10 cellular contexts compared by ENCODE assay signal in the genomic region with DNA sequence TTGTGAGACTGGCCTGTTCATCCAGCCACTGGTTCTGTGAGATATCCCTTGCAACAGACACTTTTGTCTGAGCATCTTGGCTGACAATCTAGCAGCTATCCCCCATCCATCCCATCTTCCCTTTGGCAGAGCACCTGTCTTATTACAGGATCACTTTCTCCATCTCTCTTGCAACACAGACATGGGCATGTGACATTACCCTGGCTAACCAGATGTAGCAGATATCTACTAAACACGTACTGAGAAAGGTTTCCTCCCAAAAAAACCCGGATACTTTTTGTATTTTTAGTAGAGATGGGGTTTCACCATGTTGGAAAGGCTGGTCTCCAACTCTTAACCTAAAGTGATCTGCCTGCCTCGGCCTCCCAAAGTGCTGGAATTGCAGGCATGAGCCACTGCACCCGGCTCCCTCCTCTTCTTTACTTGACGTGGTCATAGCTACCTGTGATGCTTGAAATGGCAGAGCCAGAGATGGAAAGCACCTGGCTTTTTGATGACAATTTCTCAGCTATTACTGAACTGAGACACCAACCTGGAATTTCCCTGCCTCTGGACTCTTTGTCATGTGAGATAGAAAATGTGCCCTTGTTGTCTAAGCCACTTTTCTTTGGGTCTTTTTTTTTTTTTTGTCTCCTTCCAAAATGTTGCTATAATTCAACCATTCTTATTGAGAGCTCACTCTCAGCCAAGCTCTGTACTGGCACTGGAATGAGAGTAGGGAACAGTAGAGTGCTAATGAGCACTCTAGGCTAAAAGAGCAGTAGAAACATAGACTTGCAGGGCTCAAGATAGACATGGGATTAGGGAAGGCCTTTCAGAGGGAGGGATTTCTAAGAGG. TPM values are rescaled to one million over a fixed set of nuclear protein-coding genes. Genes with fewer than 3 reads are reported as not detected.
A peak's percentile ranks its signal among the peaks of the same experiment; 100 is the strongest.
DNase-seq lines count a peak whose midpoint lies in the region; ATAC-seq, FAIRE-seq and TF ChIP-seq lines count a peak whose summit lies in the region.
"Had no signal": no experiment of that assay in that cellular context is flagged by ENCODE, and none has a peak within 500 bp of the region (broad histone marks: within the 10 kb centered on the region; RNA-seq: fewer than 3 reads in every experiment).

No MANE protein-coding gene starts in this region.

- DNase-seq in Caki2 (ENCODE audit: low read depth) (peak; percentile 65), kidney tubule cell (ENCODE audit: low spot score) (peak; percentile 85), posterior vena cava (ENCODE audit: low spot score) (no peak), HTR-8/SVneo (ENCODE audit: insufficient read length, low spot score) (no peak), SIG-M5 treated with dmso at 0.1 percent for 504 hours (lab: John Stamatoyannopoulos, UW; ENCODE audit: unreplicated experiment) (no peak), HFFc6 (no peak)
- no peak for DNase-seq in activated CD4-positive, alpha-beta T cell treated with anti-CD3 and anti-CD28 coated beads, Interleukin-2, amount 10 ng/mL, durations not matched to agents 7 days and 5 days
- DNase-seq: colonic mucosa, kidney had no signal

- no peak for TF ChIP-seq CTCF in HFFc6 (IDR thresholded peaks at IDR 0.05)

- intact Hi-C loops in posterior vena cava (cut with DNase I), result no loop called here

- peaks cover 76% of the 10 kb centered on the region for H3K4me1 Mint-ChIP-seq in activated CD4-positive, alpha-beta T cell treated with anti-CD3 and anti-CD28 coated beads, Interleukin-2, amount 10 ng/mL, durations not matched to agents 7 days and 5 days
- peaks cover 5% of the 10 kb centered on the region for H3K4me1 Mint-ChIP-seq in HFFc6 (ENCODE audit: low read depth)

- CTCF ChIA-PET in activated CD4-positive, alpha-beta T cell treated with anti-CD3 and anti-CD28 coated beads, Interleukin-2, amount 10 ng/mL, durations not matched to agents 7 days and 5 days (lab: Charles Lee), result interaction anchor here (0.6 to 2.6 kb wide), 6 partner anchors 10 to 78 kb away, joined by 3 to 11 read pairs (median 4); no protein-coding TSS in a partner anchor

- H3K27me3 Mint-ChIP-seq in activated CD4-positive, alpha-beta T cell treated with anti-CD3 and anti-CD28 coated beads, Interleukin-2, amount 10 ng/mL, durations not matched to agents 7 days and 5 days, result no peaks in the 10 kb centered on the region
- H3K27me3 Mint-ChIP-seq in HFFc6 (ENCODE audit: insufficient read depth), result no peaks in the 10 kb centered on the region

- peaks cover 47% of the 10 kb centered on the region for H3K36me3 Mint-ChIP-seq in activated CD4-positive, alpha-beta T cell treated with anti-CD3 and anti-CD28 coated beads, Interleukin-2, amount 10 ng/mL, durations not matched to agents 7 days and 5 days (ENCODE audit: low read depth)
- peaks cover 6% of the 10 kb centered on the region for H3K36me3 Mint-ChIP-seq in HFFc6 (ENCODE audit: low read depth)

- peak; percentile 49 for ATAC-seq in HG02610 (IDR thresholded peaks at IDR 0.05; ENCODE audit: unreplicated experiment)

- FAIRE-seq in HTR-8/SVneo (lab: Jason Lieb, UNC), result no peak
- FAIRE-seq: kidney had no signal

- H3K9me3 Mint-ChIP-seq in activated CD4-positive, alpha-beta T cell treated with anti-CD3 and anti-CD28 coated beads, Interleukin-2, amount 10 ng/mL, durations not matched to agents 7 days and 5 days, result peaks cover 7% of the 10 kb centered on the region
- no peaks in the 10 kb centered on the region for H3K9me3 Mint-ChIP-seq in HFFc6

- H3K4me3 Mint-ChIP-seq in activated CD4-positive, alpha-beta T cell treated with anti-CD3 and anti-CD28 coated beads, Interleukin-2, amount 10 ng/mL, durations not matched to agents 7 days and 5 days, result no peak overlapping the region
- H3K4me3 Mint-ChIP-seq in HFFc6, result no peak overlapping the region

- in situ Hi-C loops in Caki2 (cut with HindIII; ENCODE audit: low pct_unique_long_range_greater_than_20kb, low sequenced_read_pairs), result no loop called here

- POLR2A ChIA-PET in activated CD4-positive, alpha-beta T cell treated with anti-CD3 and anti-CD28 coated beads, Interleukin-2, amount 10 ng/mL, durations not matched to agents 7 days and 5 days (lab: Charles Lee), result interaction anchor here (0.6 kb wide), 1 partner anchor 18 kb away, joined by 3 read pairs; no protein-coding TSS in a partner anchor

- H3K27ac Mint-ChIP-seq in activated CD4-positive, alpha-beta T cell treated with anti-CD3 and anti-CD28 coated beads, Interleukin-2, amount 10 ng/mL, durations not matched to agents 7 days and 5 days, result peak overlapping the region; percentile 57
- no peak overlapping the region for H3K27ac Mint-ChIP-seq in HFFc6

RNA-seq across cellular contexts. Expression of a gene that starts 32.6 kb away (rescaled TPM):
- 68.1 and 103 TPM in 2 replicates for total RNA-seq in Caki2 (2014; rRNA removed; shearing (Covaris generic); ENCODE audit: low replicate concordance)
- 100 to 1,000 TPM; 206 to 247 TPM for total RNA-seq in activated CD4-positive, alpha-beta T cell treated with anti-CD3 and anti-CD28 coated beads, Interleukin-2, amount 10 ng/mL, durations not matched to agents 7 days and 5 days
- total RNA-seq in posterior vena cava, result 100 to 1,000 TPM; 116 to 165 TPM
- total RNA-seq in HFFc6 (2021; fragmentation: NEBNext Ultra II Directional; extraction: Animal tissue kit (Norgen Biotek cat#: 25700)), result 10 to 100 TPM; 34.7 to 40.6 (median 35.5) TPM

RNA-seq across cellular contexts. Expression of a gene that starts 43.3 kb away (rescaled TPM):
- 11.4 and 20.0 TPM in 2 replicates for total RNA-seq in Caki2 (2014; rRNA removed; shearing (Covaris generic); ENCODE audit: low replicate concordance)
- 10 to 100 TPM; 21.7 to 22.1 TPM for total RNA-seq in activated CD4-positive, alpha-beta T cell treated with anti-CD3 and anti-CD28 coated beads, Interleukin-2, amount 10 ng/mL, durations not matched to agents 7 days and 5 days
- total RNA-seq in posterior vena cava, result 10 to 100 TPM; 38.3 to 38.9 TPM
- total RNA-seq in HFFc6 (2021; fragmentation: NEBNext Ultra II Directional; extraction: Animal tissue kit (Norgen Biotek cat#: 25700)), result 10 to 100 TPM; 44.9 to 51.2 (median 48.5) TPM

Comparison
In these comparisons a context has a peak if more than half of its experiments do, and no peak if none do; other contexts are left out.
1. DNase-seq: peak in Caki2 (single experiment) and kidney tubule cell (single experiment); none in activated CD4-positive, alpha-beta T cell treated with anti-CD3 and anti-CD28 coated beads, Interleukin-2, amount 10 ng/mL, durations not matched to agents 7 days and 5 days (single experiment), posterior vena cava (single experiment), HTR-8/SVneo (single experiment), SIG-M5 treated with dmso at 0.1 percent for 504 hours (single experiment) and HFFc6 (single experiment).